In the genomic region with DNA sequence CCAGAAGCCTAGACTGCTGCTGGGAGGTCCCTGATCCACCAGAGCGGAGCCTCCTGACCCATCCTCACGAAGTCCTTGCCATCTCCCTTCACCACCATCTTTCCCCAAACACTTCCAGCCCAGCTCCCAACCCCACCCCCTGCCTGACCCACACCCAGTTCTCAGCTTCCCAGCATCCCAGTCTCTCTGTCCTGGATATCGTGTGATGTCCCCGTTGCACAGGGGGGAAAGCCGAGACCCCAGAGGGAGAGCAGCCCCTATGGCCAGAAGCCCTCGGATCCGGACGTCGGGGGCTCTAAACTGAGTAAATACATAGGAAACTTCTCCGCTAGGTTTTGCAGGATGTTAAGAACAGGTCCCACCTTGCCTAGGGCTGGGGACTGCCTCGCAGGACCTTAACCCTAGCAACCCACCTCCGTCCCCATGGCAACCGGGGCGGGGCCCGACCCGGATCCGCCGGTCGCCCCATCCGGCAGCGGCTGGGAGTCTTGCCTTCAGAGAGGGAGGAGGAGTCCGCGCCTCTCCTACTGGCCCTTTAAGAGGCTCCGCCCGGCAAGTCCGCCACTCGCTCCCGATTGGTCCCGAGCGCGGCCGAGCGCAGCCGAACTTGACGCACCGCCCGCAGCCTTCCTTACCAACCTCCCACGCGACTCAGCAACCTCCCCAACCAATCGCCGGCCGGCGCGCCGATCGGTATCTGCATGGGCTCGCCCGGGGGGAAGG, we compare ENCODE assay signal across 8 cellular contexts. TPM values are rescaled to one million over a fixed set of nuclear protein-coding genes. Genes with fewer than 3 reads are reported as not detected.
DNase-seq lines count a peak whose midpoint lies in the region; ATAC-seq, FAIRE-seq and TF ChIP-seq lines count a peak whose summit lies in the region.

No MANE protein-coding gene starts in this region.

- H3K9ac ChIP-seq in H1 (replicated peaks in 1 of 4; ENCODE audit: extremely low read depth in 1 of 4, low read depth in 3 of 4, low read length in 3 of 4) (no peak overlapping the region), mesenchymal stem cell (ENCODE audit: low read length) (peak overlapping the region; percentile 87)

- peak; percentile 13 for FAIRE-seq in H1 (lab: Jason Lieb, UNC)

- no peak for TF ChIP-seq RAD21 in H1 (IDR thresholded peaks at IDR 0.05 in 1 of 2, conservative IDR thresholded peaks at IDR 0.05 in 1 of 2; ENCODE audit: low read depth in 2 of 2, low read length in 2 of 2)

- peak overlapping the region; percentile 61 for H3K27ac Mint-ChIP-seq in activated CD8-positive, alpha-beta memory T cell treated with anti-CD3 and anti-CD28 coated beads, Interleukin-2, amount 10 ng/mL, durations not matched to agents 7 days and 5 days

- H3K27me3 ChIP-seq in H1 (replicated peaks in 1 of 4; ENCODE audit: control insufficient read depth in 3 of 4, extremely low read depth in 1 of 4, insufficient read depth in 3 of 4, low read length in 3 of 4) (no peaks in the 10 kb centered on the region), mesenchymal stem cell (ENCODE audit: control insufficient read depth in 1 of 2, insufficient read depth in 1 of 2, low read length in 2 of 2) (no peaks in the 10 kb centered on the region)

- H3K23me2 ChIP-seq in H1 (ENCODE audit: low read depth, low read length) = peaks cover 17% of the 10 kb centered on the region; the same call in 1 of the 2 replicates

- peak overlapping the region; percentile 76 for H3K4me3 Mint-ChIP-seq in activated CD8-positive, alpha-beta memory T cell treated with anti-CD3 and anti-CD28 coated beads, Interleukin-2, amount 10 ng/mL, durations not matched to agents 7 days and 5 days

- no peak overlapping the region for H2BK120ac ChIP-seq in H1 (replicated peaks; ENCODE audit: low read depth, low read length)
- peak overlapping the region; percentile 94 for H2BK120ac ChIP-seq in mesenchymal stem cell (ENCODE audit: low read depth, low read length)

- no peak overlapping the region for H2BK15ac ChIP-seq in H1 (ENCODE audit: low read length)
- peak overlapping the region; percentile 96 for H2BK15ac ChIP-seq in mesenchymal stem cell (ENCODE audit: low read depth, poor library complexity, severe bottlenecking)

- H3K27ac ChIP-seq in H1 (ENCODE audit: low read depth, low read length) (no peak overlapping the region), mesenchymal stem cell (ENCODE audit: low read length, poor library complexity, severe bottlenecking) (peak overlapping the region; percentile 41)

- H4K5ac ChIP-seq in H1 (ENCODE audit: insufficient read length, low read depth, low read length) = no peak overlapping the region

- H3K23ac ChIP-seq in H1 (ENCODE audit: insufficient read length) (no peak overlapping the region), mesenchymal stem cell (ENCODE audit: low read length in 2 of 2) (peak overlapping the region in 1 of 2 experiments; percentile 93)

- POLR2A ChIA-PET in H1 (lab: Charles Lee; ENCODE audit: partially characterized antibody) = interaction anchor here (0.6 kb wide), 1 partner anchor 82 kb away, joined by 3 read pairs; no protein-coding TSS in a partner anchor

- H3K4me3 ChIP-seq in H1 (ENCODE audit: extremely low read depth in 1 of 4, insufficient read depth in 2 of 4, low read depth in 3 of 4, low read length in 4 of 4) (peak overlapping the region; percentile 14 to 97 (median 18); a peak in 7 of 8 replicates), mesenchymal stem cell (ENCODE audit: insufficient read depth in 1 of 2, low read depth in 1 of 2, low read length in 2 of 2) (peak overlapping the region; percentile 48 to 81)

- no peak overlapping the region for H3K56ac ChIP-seq in H1 (replicated peaks; ENCODE audit: insufficient read length, low read depth, low read length)

- H3K79me1 ChIP-seq in H1 (ENCODE audit: low read depth, low read length) = no peaks in the 10 kb centered on the region
- peaks cover 21% of the 10 kb centered on the region for H3K79me1 ChIP-seq in mesenchymal stem cell (replicated peaks; ENCODE audit: low read length, poor library complexity, severe bottlenecking)

- peaks cover 10% of the 10 kb centered on the region for H3K36me3 Mint-ChIP-seq in activated CD8-positive, alpha-beta memory T cell treated with anti-CD3 and anti-CD28 coated beads, Interleukin-2, amount 10 ng/mL, durations not matched to agents 7 days and 5 days

- H3K18ac ChIP-seq in H1 (ENCODE audit: extremely low read depth, low read length) (no peak overlapping the region; the same call in 1 of the 2 replicates), mesenchymal stem cell (ENCODE audit: low read depth in 1 of 2, low read length in 2 of 2) (peak overlapping the region; percentile 89 to 95)

- no peak for TF ChIP-seq CTCF in H1 (IDR thresholded peaks at IDR 0.05; ENCODE audit: control extremely low read depth in 1 of 3, insufficient read depth in 1 of 3, low read depth in 1 of 3, low read length in 3 of 3)

- no peak overlapping the region for H2AK5ac ChIP-seq in H1 (ENCODE audit: low read depth, low read length)
- peak overlapping the region; percentile 90 for H2AK5ac ChIP-seq in mesenchymal stem cell (ENCODE audit: low read length, severe bottlenecking)

- no peak for TF ChIP-seq EP300 in H1 (IDR thresholded peaks at IDR 0.05; ENCODE audit: borderline replicate concordance in 1 of 2, low read depth in 2 of 2, low read length in 2 of 2)

- WGBS in H1 (ENCODE audit: extremely low coverage in 1 of 2, insufficient coverage in 1 of 2, insufficient read length in 1 of 2, insufficient replicate concordance in 2 of 2, low coverage in 1 of 2, low lambda C conversion rate in 2 of 2, missing lambda C conversion rate in 1 of 2), 2 experiments = 13% methylated on average over 32 of the region's 48 CpGs; no CpG with 5 or more reads in 1 of the 2 experiments
- WGBS in mesenchymal stem cell = 8% methylated on average over 44 of the region's 48 CpGs

- no peak overlapping the region for H3K4ac ChIP-seq in H1 (replicated peaks; ENCODE audit: insufficient read length, low read depth, low read length)
- H3K4ac ChIP-seq in mesenchymal stem cell (ENCODE audit: low read depth in 1 of 2, low read length in 2 of 2) = peak overlapping the region; percentile 46 to 99

- no peak overlapping the region; the same call in 1 of the 2 replicates for H4K8ac ChIP-seq in H1 (ENCODE audit: extremely low read depth, insufficient read depth, low read length)
- peak overlapping the region; percentile 98 for H4K8ac ChIP-seq in mesenchymal stem cell (ENCODE audit: low read length)

- DNase-seq in COLO668 (lab: John Stamatoyannopoulos, UW; ENCODE audit: unreplicated experiment) (peak; percentile 99), HUDEP-2 (lab: John Stamatoyannopoulos, UW; ENCODE audit: unreplicated experiment in 76 of 76) (peak; percentile 93 to 100 (median 100)), NOMO-1 treated with DMSO at 0.1 percent for 48 hours (lab: John Stamatoyannopoulos, UW; ENCODE audit: unreplicated experiment) (peak; percentile 99), H1 (ENCODE audit: low read depth in 1 of 2, low spot score in 2 of 2) (peak; percentile 97 to 100), mesenchymal stem cell (peak; percentile 100)
- peak; percentile 100 for DNase-seq in activated CD8-positive, alpha-beta memory T cell treated with anti-CD3 and anti-CD28 coated beads, Interleukin-2, amount 10 ng/mL, durations not matched to agents 7 days and 5 days
- peak; percentile 99 for DNase-seq in stimulated activated CD8-positive, alpha-beta memory T cell treated with anti-CD3 and anti-CD28 coated beads, Interleukin-12 subunit alpha, Interleukin-12 subunit beta, amount 100 ng/mL, for 1 hour (ENCODE audit: low read depth)

- CTCF ChIA-PET in activated CD8-positive, alpha-beta memory T cell treated with anti-CD3 and anti-CD28 coated beads, Interleukin-2, amount 10 ng/mL, durations not matched to agents 7 days and 5 days (lab: Charles Lee) = no interaction called here
- CTCF ChIA-PET in H1 (lab: Charles Lee; ENCODE audit: partially characterized antibody) = interaction anchor here (0.6 to 0.9 kb wide), 3 partner anchors 47 to 397 kb away, joined by 3 read pairs; no protein-coding TSS in a partner anchor

- H2BK5ac ChIP-seq in H1 (ENCODE audit: low read depth, low read length) (no peak overlapping the region), mesenchymal stem cell (ENCODE audit: low read depth, low read length, poor library complexity, severe bottlenecking) (no peak overlapping the region)

- H3K9me3 Mint-ChIP-seq in activated CD8-positive, alpha-beta memory T cell treated with anti-CD3 and anti-CD28 coated beads, Interleukin-2, amount 10 ng/mL, durations not matched to agents 7 days and 5 days (ENCODE audit: low read depth) = no peaks in the 10 kb centered on the region

- H3K36me3 ChIP-seq in H1 (ENCODE audit: control insufficient read depth in 2 of 4, insufficient read depth in 4 of 4, low read length in 3 of 4) (no peaks in the 10 kb centered on the region), mesenchymal stem cell (ENCODE audit: control insufficient read depth in 1 of 2, insufficient read depth in 2 of 2, low read depth in 1 of 2, low read length in 2 of 2) (peaks cover 15 to 32% of the 10 kb centered on the region in 2 experiments)

- TF ChIP-seq POLR2A in H1 (IDR thresholded peaks at IDR 0.05; ENCODE audit: control extremely low read depth in 1 of 2, low read depth in 2 of 2, low read length in 2 of 2) = no peak

- H4K91ac ChIP-seq in H1 (replicated peaks; ENCODE audit: insufficient read length, low read length) = no peak overlapping the region
- peak overlapping the region; percentile 73 for H4K91ac ChIP-seq in mesenchymal stem cell (ENCODE audit: low read length)

- H2BK12ac ChIP-seq in H1 (ENCODE audit: low read depth, low read length) (no peak overlapping the region), mesenchymal stem cell (ENCODE audit: low read length in 2 of 2) (peak overlapping the region in 1 of 2 experiments; percentile 45)

- H3K4me2 ChIP-seq in H1 (ENCODE audit: insufficient read depth in 1 of 2, low read depth in 2 of 2, low read length in 2 of 2) (peak overlapping the region; percentile 43 to 69), mesenchymal stem cell (ENCODE audit: low read length, poor library complexity, severe bottlenecking) (peak overlapping the region; percentile 99)

- H3K14ac ChIP-seq in H1 (ENCODE audit: insufficient read length) = no peak overlapping the region
- peak overlapping the region in 1 of 2 experiments; percentile 71 for H3K14ac ChIP-seq in mesenchymal stem cell (ENCODE audit: low read length in 2 of 2)

- H3K27me3 Mint-ChIP-seq in activated CD8-positive, alpha-beta memory T cell treated with anti-CD3 and anti-CD28 coated beads, Interleukin-2, amount 10 ng/mL, durations not matched to agents 7 days and 5 days = no peaks in the 10 kb centered on the region

- peaks cover 3 to 8% of the 10 kb centered on the region in 2 experiments for H4K20me1 ChIP-seq in H1 (replicated peaks in 1 of 2; ENCODE audit: control insufficient read depth in 1 of 2, insufficient read depth in 2 of 2, low read length in 2 of 2)

- no peaks in the 10 kb centered on the region for H3K9me3 ChIP-seq in H1 (ENCODE audit: insufficient read depth in 2 of 2, low read depth in 1 of 2, low read length in 1 of 2)
- H3K9me3 ChIP-seq in mesenchymal stem cell (ENCODE audit: control insufficient read depth, low read length) = no peaks in the 10 kb centered on the region

- H2AFZ ChIP-seq in H1 (ENCODE audit: low read length) (no peak overlapping the region), mesenchymal stem cell (ENCODE audit: low read depth, low read length) (peak overlapping the region; percentile 54)

- H3K4me1 ChIP-seq in H1 (replicated peaks in 1 of 4; ENCODE audit: control insufficient read depth in 3 of 4, insufficient read depth in 4 of 4, low read length in 3 of 4) (peaks cover 3 to 13% (median 12%) of the 10 kb centered on the region in 4 experiments; a peak in 6 of 7 replicates), mesenchymal stem cell (ENCODE audit: control insufficient read depth, insufficient read depth, low read depth, low read length) (peaks cover 28% of the 10 kb centered on the region)

- H3K79me2 ChIP-seq in H1 (ENCODE audit: control insufficient read depth in 1 of 2, insufficient read depth in 2 of 2, low read length in 2 of 2) = no peaks in the 10 kb centered on the region

- H3K4me1 Mint-ChIP-seq in activated CD8-positive, alpha-beta memory T cell treated with anti-CD3 and anti-CD28 coated beads, Interleukin-2, amount 10 ng/mL, durations not matched to agents 7 days and 5 days = peaks cover 11% of the 10 kb centered on the region

- ATAC-seq in GM21423 (IDR thresholded peaks at IDR 0.05; ENCODE audit: unreplicated experiment) = peak; percentile 90
- ATAC-seq in activated CD8-positive, alpha-beta memory T cell treated with anti-CD3 and anti-CD28 coated beads, Interleukin-2, amount 10 ng/mL, durations not matched to agents 7 days and 5 days = peak; percentile 96

- H2BK20ac ChIP-seq in H1 (ENCODE audit: low read length) = no peak overlapping the region

RNA-seq across cellular contexts. Expression of a gene that starts 0.5 kb away (rescaled TPM):
- total RNA-seq in activated CD8-positive, alpha-beta memory T cell treated with anti-CD3 and anti-CD28 coated beads, Interleukin-2, amount 10 ng/mL, durations not matched to agents 7 days and 5 days = 10 to 100 TPM; 50.7 to 51.7 TPM
- total RNA-seq in H1 (2021; fragmentation: NEBNext Ultra II Directional; extraction: Animal tissue kit (Norgen Biotek cat#: 25700)) = 74.2 and 76.1 TPM in 2 replicates
- polyA plus RNA-seq in H1 (2011; rRNA removed) = 42.9 and 63.9 TPM in 2 replicates
- polyA plus RNA-seq in H1 (2011; cell fraction: cytosol; rRNA removed) = 62.4 TPM
- 98.9 TPM for polyA plus RNA-seq in H1 (2011; cell fraction: nucleus; rRNA removed)
- 44.6 to 66.7 TPM (median 62.4 TPM) in 4 replicates for polyA plus RNA-seq in H1 (2012, experiment 1 of 2)
- 60.0 TPM for polyA plus RNA-seq in H1 (2012, experiment 2 of 2)
- polyA plus RNA-seq in H1 (2013, experiment 1 of 2) = 69.5 TPM
- 62.3 TPM for polyA plus RNA-seq in H1 (2013, experiment 2 of 2)
- polyA minus RNA-seq in H1 (2011; rRNA and poly(A)+ RNA removed) = 5.2 and 6.5 TPM in 2 replicates
- polyA minus RNA-seq in H1 (2011; cell fraction: cytosol; rRNA and poly(A)+ RNA removed) = 25.2 TPM
- 26.3 TPM for polyA minus RNA-seq in H1 (2011; cell fraction: nucleus; rRNA and poly(A)+ RNA removed)
- polyA plus RNA-seq in mesenchymal stem cell (2013, experiment 1 of 2) = 91.0 TPM
- 88.5 TPM for polyA plus RNA-seq in mesenchymal stem cell (2013, experiment 2 of 2)

RNA-seq across cellular contexts. Expression of a gene that starts 13.0 kb away (rescaled TPM):
- under 1 TPM; 0.15 to 0.23 TPM for total RNA-seq in activated CD8-positive, alpha-beta memory T cell treated with anti-CD3 and anti-CD28 coated beads, Interleukin-2, amount 10 ng/mL, durations not matched to agents 7 days and 5 days
- total RNA-seq in H1 (2021; fragmentation: NEBNext Ultra II Directional; extraction: Animal tissue kit (Norgen Biotek cat#: 25700)) = 0.96 and 1.2 TPM in 2 replicates
- polyA plus RNA-seq in H1 (2011; rRNA removed) = 1.0 and 1.3 TPM in 2 replicates
- polyA plus RNA-seq in H1 (2011; cell fraction: cytosol; rRNA removed) = 0.70 TPM
- 2.2 TPM for polyA plus RNA-seq in H1 (2011; cell fraction: nucleus; rRNA removed)
- 0.86 to 1.2 TPM (median 0.93 TPM) in 4 replicates for polyA plus RNA-seq in H1 (2012, experiment 1 of 2)
- polyA plus RNA-seq in H1 (2012, experiment 2 of 2) = 0.75 TPM
- polyA plus RNA-seq in H1 (2013, experiment 1 of 2) = 2.5 TPM
- 2.3 TPM for polyA plus RNA-seq in H1 (2013, experiment 2 of 2)
- 0.82 and 1.3 TPM in 2 replicates for polyA minus RNA-seq in H1 (2011; rRNA and poly(A)+ RNA removed)
- polyA minus RNA-seq in H1 (2011; cell fraction: cytosol; rRNA and poly(A)+ RNA removed) = 1.0 TPM
- 0.80 TPM for polyA minus RNA-seq in H1 (2011; cell fraction: nucleus; rRNA and poly(A)+ RNA removed)
- 5.4 TPM for polyA plus RNA-seq in mesenchymal stem cell (2013, experiment 1 of 2)
- 5.2 TPM for polyA plus RNA-seq in mesenchymal stem cell (2013, experiment 2 of 2)

RNA-seq across cellular contexts. Expression of a gene that starts 14.9 kb away (rescaled TPM):
- total RNA-seq in activated CD8-positive, alpha-beta memory T cell treated with anti-CD3 and anti-CD28 coated beads, Interleukin-2, amount 10 ng/mL, durations not matched to agents 7 days and 5 days = 10 to 100 TPM; 54.8 to 71.4 TPM
- total RNA-seq in H1 (2021; fragmentation: NEBNext Ultra II Directional; extraction: Animal tissue kit (Norgen Biotek cat#: 25700)) = 59.6 and 62.5 TPM in 2 replicates
- polyA plus RNA-seq in H1 (2011; rRNA removed) = 71.3 and 110 TPM in 2 replicates
- polyA plus RNA-seq in H1 (2011; cell fraction: cytosol; rRNA removed) = 71.6 TPM
- 146 TPM for polyA plus RNA-seq in H1 (2011; cell fraction: nucleus; rRNA removed)
- polyA plus RNA-seq in H1 (2012, experiment 1 of 2) = 48.8 to 71.1 TPM (median 62.8 TPM) in 4 replicates
- 48.1 TPM for polyA plus RNA-seq in H1 (2012, experiment 2 of 2)
- polyA plus RNA-seq in H1 (2013, experiment 1 of 2) = 64.5 TPM
- 71.3 TPM for polyA plus RNA-seq in H1 (2013, experiment 2 of 2)
- polyA minus RNA-seq in H1 (2011; rRNA and poly(A)+ RNA removed) = 30.6 and 31.0 TPM in 2 replicates
- 48.5 TPM for polyA minus RNA-seq in H1 (2011; cell fraction: cytosol; rRNA and poly(A)+ RNA removed)
- polyA minus RNA-seq in H1 (2011; cell fraction: nucleus; rRNA and poly(A)+ RNA removed) = 41.9 TPM
- 108 TPM for polyA plus RNA-seq in mesenchymal stem cell (2013, experiment 1 of 2)
- 107 TPM for polyA plus RNA-seq in mesenchymal stem cell (2013, experiment 2 of 2)

RNA-seq across cellular contexts. Expression of a gene that starts 33.3 kb away (rescaled TPM):
- 1 to 10 TPM; 5.7 to 7.2 TPM for total RNA-seq in activated CD8-positive, alpha-beta memory T cell treated with anti-CD3 and anti-CD28 coated beads, Interleukin-2, amount 10 ng/mL, durations not matched to agents 7 days and 5 days
- total RNA-seq in H1 (2021; fragmentation: NEBNext Ultra II Directional; extraction: Animal tissue kit (Norgen Biotek cat#: 25700)) = 1.0 and 1.1 TPM in 2 replicates
- polyA plus RNA-seq in H1 (2011; rRNA removed) = 0.49 TPM in 1 of 2 replicates, not detected in the other
- 0.34 TPM for polyA plus RNA-seq in H1 (2011; cell fraction: cytosol; rRNA removed)
- 6.0 TPM for polyA plus RNA-seq in H1 (2011; cell fraction: nucleus; rRNA removed)
- 0.94 to 2.2 TPM (median 1.6 TPM) in 3 of 4 replicates, not detected in the other for polyA plus RNA-seq in H1 (2012, experiment 1 of 2)
- polyA plus RNA-seq in H1 (2012, experiment 2 of 2) = 1.3 TPM
- 0.45 TPM for polyA plus RNA-seq in H1 (2013, experiment 1 of 2)
- 0.17 TPM for polyA plus RNA-seq in H1 (2013, experiment 2 of 2)
- polyA minus RNA-seq in H1 (2011; rRNA and poly(A)+ RNA removed) = 0.32 TPM in 1 of 2 replicates, not detected in the other
- polyA minus RNA-seq in H1 (2011; cell fraction: cytosol; rRNA and poly(A)+ RNA removed) = not detected
- not detected for polyA minus RNA-seq in H1 (2011; cell fraction: nucleus; rRNA and poly(A)+ RNA removed)
- not detected for polyA plus RNA-seq in mesenchymal stem cell (2013, experiment 1 of 2)
- polyA plus RNA-seq in mesenchymal stem cell (2013, experiment 2 of 2) = not detected

RNA-seq across cellular contexts. Expression of a gene that starts 34.4 kb away (rescaled TPM):
- under 1 TPM; 0.26 to 0.54 TPM for total RNA-seq in activated CD8-positive, alpha-beta memory T cell treated with anti-CD3 and anti-CD28 coated beads, Interleukin-2, amount 10 ng/mL, durations not matched to agents 7 days and 5 days
- 0.50 and 0.75 TPM in 2 replicates for total RNA-seq in H1 (2021; fragmentation: NEBNext Ultra II Directional; extraction: Animal tissue kit (Norgen Biotek cat#: 25700))
- polyA plus RNA-seq in H1 (2011; rRNA removed) = 0.39 and 0.80 TPM in 2 replicates
- polyA plus RNA-seq in H1 (2011; cell fraction: cytosol; rRNA removed) = 0.31 TPM
- polyA plus RNA-seq in H1 (2011; cell fraction: nucleus; rRNA removed) = 0.20 TPM
- polyA plus RNA-seq in H1 (2012, experiment 1 of 2) = 0.22 to 0.59 TPM (median 0.48 TPM) in 4 replicates
- 0.39 TPM for polyA plus RNA-seq in H1 (2012, experiment 2 of 2)
- polyA plus RNA-seq in H1 (2013, experiment 1 of 2) = 0.97 TPM
- polyA plus RNA-seq in H1 (2013, experiment 2 of 2) = 1.2 TPM
- 0.10 and 0.22 TPM in 2 replicates for polyA minus RNA-seq in H1 (2011; rRNA and poly(A)+ RNA removed)
- not detected for polyA minus RNA-seq in H1 (2011; cell fraction: cytosol; rRNA and poly(A)+ RNA removed)
- 0.40 TPM for polyA minus RNA-seq in H1 (2011; cell fraction: nucleus; rRNA and poly(A)+ RNA removed)
- 6.8 TPM for polyA plus RNA-seq in mesenchymal stem cell (2013, experiment 1 of 2)
- 6.9 TPM for polyA plus RNA-seq in mesenchymal stem cell (2013, experiment 2 of 2)
